10 cellular contexts compared by ENCODE assay signal in genomic region chr19:958967-959685, GRCh38. TPM values are rescaled to one million over a fixed set of nuclear protein-coding genes. Genes with fewer than 3 reads are reported as not detected.
A peak's percentile ranks its signal among the peaks of the same experiment; 100 is the strongest.
DNase-seq lines count a peak whose midpoint lies in the region; ATAC-seq and TF ChIP-seq lines count a peak whose summit lies in the region.
"Had no signal": no experiment of that assay in that cellular context is flagged by ENCODE, and none has a peak within 500 bp of the region (broad histone marks: within the 10 kb centered on the region; RNA-seq: fewer than 3 reads in every experiment).

No MANE protein-coding gene starts in this region.

- no peaks in the 10 kb centered on the region for H3K27me3 Mint-ChIP-seq in activated T-cell treated with anti-CD3 and anti-CD28 coated beads, Interleukin-2, amount 50 U/mL, for 24 hours

- H3K9me3 Mint-ChIP-seq in activated T-cell treated with anti-CD3 and anti-CD28 coated beads, Interleukin-2, amount 50 U/mL, for 24 hours: no peaks in the 10 kb centered on the region
- H3K9me3 Mint-ChIP-seq in stimulated activated effector memory CD8-positive, alpha-beta T cell treated with anti-CD3 and anti-CD28 coated beads, Interleukin-12 subunit alpha, Interleukin-12 subunit beta, amount 100 ng/mL, for 72 hours: no peaks in the 10 kb centered on the region

- no peak for TF ChIP-seq POLR2A in stomach (IDR thresholded peaks at IDR 0.05)

- H3K4me1 Mint-ChIP-seq in activated T-cell treated with anti-CD3 and anti-CD28 coated beads, Interleukin-2, amount 50 U/mL, for 24 hours (ENCODE audit: low read depth): peaks cover 6% of the 10 kb centered on the region
- peaks cover 6% of the 10 kb centered on the region for H3K4me1 Mint-ChIP-seq in stimulated activated effector memory CD8-positive, alpha-beta T cell treated with anti-CD3 and anti-CD28 coated beads, Interleukin-12 subunit alpha, Interleukin-12 subunit beta, amount 100 ng/mL, for 72 hours

- intact Hi-C loops in stomach (cut with DNase I; ENCODE audit: low total_unique reads): no loop called here

- H3K9me3 ChIP-seq in stomach: no peaks in the 10 kb centered on the region

- peaks cover under 1% of the 10 kb centered on the region for H3K36me3 Mint-ChIP-seq in activated T-cell treated with anti-CD3 and anti-CD28 coated beads, Interleukin-2, amount 50 U/mL, for 24 hours (ENCODE audit: low read depth)
- H3K36me3 Mint-ChIP-seq in stimulated activated effector memory CD8-positive, alpha-beta T cell treated with anti-CD3 and anti-CD28 coated beads, Interleukin-12 subunit alpha, Interleukin-12 subunit beta, amount 100 ng/mL, for 72 hours: peaks cover 17% of the 10 kb centered on the region

- H3K27me3 ChIP-seq in stomach: peaks cover 0 to 4% (median 0%) of the 10 kb centered on the region in 3 donors

- H3K27ac Mint-ChIP-seq in activated T-cell treated with anti-CD3 and anti-CD28 coated beads, Interleukin-2, amount 50 U/mL, for 24 hours: no peak overlapping the region
- H3K27ac Mint-ChIP-seq in stimulated activated effector memory CD8-positive, alpha-beta T cell treated with anti-CD3 and anti-CD28 coated beads, Interleukin-12 subunit alpha, Interleukin-12 subunit beta, amount 100 ng/mL, for 72 hours: peak overlapping the region; percentile 20

- H3K4me3 Mint-ChIP-seq in activated T-cell treated with anti-CD3 and anti-CD28 coated beads, Interleukin-2, amount 50 U/mL, for 24 hours: no peak overlapping the region
- H3K4me3 Mint-ChIP-seq in stimulated activated effector memory CD8-positive, alpha-beta T cell treated with anti-CD3 and anti-CD28 coated beads, Interleukin-12 subunit alpha, Interleukin-12 subunit beta, amount 100 ng/mL, for 72 hours: peak overlapping the region; percentile 19

- H3K27ac ChIP-seq in stomach: no peak overlapping the region
- H3K27ac ChIP-seq: PC-9 had no signal

- peaks cover 0 to 25% (median 16%) of the 10 kb centered on the region in 4 donors for H3K36me3 ChIP-seq in stomach

- WGBS in stomach, 5 donors: 69 to 84% (median 77%) methylated on average over 28 of the region's 28 CpGs

- H3K4me3 ChIP-seq in stomach: no peak overlapping the region
- H3K4me3 ChIP-seq: PC-9 had no signal

- TF ChIP-seq CTCF in stomach (IDR thresholded peaks at IDR 0.05): no peak

- H3K4me1 ChIP-seq in stomach: peaks cover 0 to 22% (median 14%) of the 10 kb centered on the region in 4 donors

- TF ChIP-seq EP300 in stomach (IDR thresholded peaks at IDR 0.05): no peak

- peak; percentile 92 for ATAC-seq in stimulated activated effector memory CD8-positive, alpha-beta T cell treated with anti-CD3 and anti-CD28 coated beads, Interleukin-12 subunit alpha, Interleukin-12 subunit beta, amount 100 ng/mL, for 72 hours

- DNase-seq in activated T-cell treated with anti-CD3 and anti-CD28 coated beads for 24 hours (ENCODE audit: low read depth) (peak; percentile 35), kidney tubule cell (ENCODE audit: low spot score) (peak; percentile 34), NCI-H748 treated with DMSO at 0.1 percent for 48 hours (lab: John Stamatoyannopoulos, UW) (no peak), stomach (no peak), cerebellar nuclear complex (lab: John Stamatoyannopoulos, UW) (no peak)
- no peak for DNase-seq in activated T-cell treated with anti-CD3 and anti-CD28 coated beads, Interleukin-2, amount 50 U/mL, for 1 hour
- peak; percentile 63 for DNase-seq in activated T-cell treated with anti-CD3 and anti-CD28 coated beads, Interleukin-2, amount 50 U/mL, for 24 hours
- no peak for DNase-seq in stimulated activated effector memory CD8-positive, alpha-beta T cell treated with anti-CD3 and anti-CD28 coated beads, Interleukin-12 subunit alpha, Interleukin-12 subunit beta, amount 100 ng/mL, for 72 hours (ENCODE audit: low spot score in 2 of 2)
- DNase-seq: activated gamma-delta T cell treated with Interleukin-2 at 50 U/mL for 16 hours, PC-9 had no signal

RNA-seq across cellular contexts. Expression of gene WDR18, which starts 25.0 kb away (rescaled TPM):
- 100 to 1,000 TPM in 2 of 5 donors, 10 to 100 TPM in 3; 19.1 to 410 (median 67.7) TPM for total RNA-seq in stomach
- polyA plus RNA-seq in stomach: 10 to 100 TPM; 44.4 to 81.3 (median 51.9) TPM

RNA-seq across cellular contexts. Expression of gene ARID3A, which starts 33.3 kb away (rescaled TPM):
- total RNA-seq in stomach: 10 to 100 TPM in 2 of 5 donors, 1 to 10 TPM in 2, not detected in 1; 1.8 to 23.5 (median 8.6) TPM
- 1 to 10 TPM; 1.1 to 4.3 (median 2.1) TPM for polyA plus RNA-seq in stomach

RNA-seq across cellular contexts. Expression of gene GRIN3B, which starts 41.1 kb away (rescaled TPM):
- total RNA-seq in stomach: not detected
- under 1 TPM in 1 of 3 donors, not detected in 2; 0.03 TPM for polyA plus RNA-seq in stomach

RNA-seq across cellular contexts. Expression of gene KISS1R, which starts 42.0 kb away (rescaled TPM):
- not detected for total RNA-seq in stomach
- not detected for polyA plus RNA-seq in stomach
- total RNA-seq: PC-9 had no signal

RNA-seq across cellular contexts. Expression of gene R3HDM4, which starts 46.1 kb away (rescaled TPM):
- 10 to 100 TPM in 3 of 5 donors, 1 to 10 TPM in 2; 5.8 to 62.0 (median 29.7) TPM for total RNA-seq in stomach
- 10 to 100 TPM; 47.1 to 63.8 (median 60.0) TPM for polyA plus RNA-seq in stomach

Comparison
In these comparisons a context has a peak if more than half of its experiments do, and no peak if none do; other contexts are left out.
1. DNase-seq: peak in activated T-cell treated with anti-CD3 and anti-CD28 coated beads for 24 hours (single experiment), activated T-cell treated with anti-CD3 and anti-CD28 coated beads, Interleukin-2, amount 50 U/mL, for 24 hours (single experiment) and kidney tubule cell (single experiment); none in activated T-cell treated with anti-CD3 and anti-CD28 coated beads, Interleukin-2, amount 50 U/mL, for 1 hour (single experiment), stimulated activated effector memory CD8-positive, alpha-beta T cell treated with anti-CD3 and anti-CD28 coated beads, Interleukin-12 subunit alpha, Interleukin-12 subunit beta, amount 100 ng/mL, for 72 hours (0 of 2), NCI-H748 treated with DMSO at 0.1 percent for 48 hours (single experiment), stomach (single experiment) and cerebellar nuclear complex (0 of 2).